11 cellular contexts compared by ENCODE assay signal in genomic region chr18:227374-227773, GRCh38.
"Had no signal": no experiment of that assay in that cellular context is flagged by ENCODE, and none has a peak within 500 bp of the region (broad histone marks: within the 10 kb centered on the region; RNA-seq: fewer than 3 reads in every experiment).

No MANE protein-coding gene starts in this region.

- H3K4me3 ChIP-seq: GM23248, GM23338, HAP-1 had no signal

- H3K4me2 ChIP-seq: GM23338 had no signal

- DNase-seq: GM23248, GOT3, H7, H9, HCEC 1CT, HFFc6 had no signal

- H3K9ac ChIP-seq: GM23248 had no signal

- ATAC-seq: GM23338, HCT116 had no signal

- H3K4me1 ChIP-seq: HAP-1 had no signal

- FAIRE-seq: H1, H54 had no signal

- H3K27ac ChIP-seq: GM23248 had no signal

- H2AFZ ChIP-seq: GM23248, GM23338 had no signal

- H3K9me3 ChIP-seq: HAP-1 had no signal
